ENCODE assay signal across 15 cellular contexts in genomic region chr21:31310750-31311149, GRCh38. TPM values are rescaled to one million over a fixed set of nuclear protein-coding genes. Genes with fewer than 3 reads are reported as not detected.
A peak's percentile ranks its signal among the peaks of the same experiment; 100 is the strongest.
DNase-seq lines count a peak whose midpoint lies in the region; ATAC-seq and TF ChIP-seq lines count a peak whose summit lies in the region.
"Had no signal": no experiment of that assay in that cellular context is flagged by ENCODE, and none has a peak within 500 bp of the region (broad histone marks: within the 10 kb centered on the region; RNA-seq: fewer than 3 reads in every experiment).

No MANE protein-coding gene starts in this region.

- H3K27me3 ChIP-seq in MG63 (no peaks in the 10 kb centered on the region), prostate gland (replicated peaks; ENCODE audit: insufficient read depth) (no peaks in the 10 kb centered on the region)
- H3K27me3 ChIP-seq: neutrophil had no signal

- DNase-seq in MG63 (peak; percentile 11), NCI-H2196 (lab: John Stamatoyannopoulos, UW; ENCODE audit: unreplicated experiment) (peak; percentile 88), choroid plexus epithelial cell (ENCODE audit: low read depth) (peak; percentile 44), prostate gland (ENCODE audit: low spot score) (peak; percentile 67), NCI-H187 treated with DMSO at 0.1 percent for 48 hours (lab: John Stamatoyannopoulos, UW) (no peak), NCI-H1694 (lab: John Stamatoyannopoulos, UW) (no peak)
- DNase-seq: activated naive CD4-positive, alpha-beta T cell treated with anti-CD3 and anti-CD28 coated beads, Interleukin-2, amount 10 ng/mL, durations not matched to agents 7 days and 5 days; CD4-positive, alpha-beta T cell; central memory CD4-positive, alpha-beta T cell; HCEC 1CT; lower lobe of right lung; WERI-Rb-1 had no signal

- intact Hi-C loops in prostate gland (cut with DNase I) = no loop called here

- H3K9me3 ChIP-seq in MG63 (no peaks in the 10 kb centered on the region), prostate gland (no peaks in the 10 kb centered on the region)
- H3K9me3 ChIP-seq: lower lobe of right lung, neutrophil had no signal

- TF ChIP-seq POLR2A in prostate gland (IDR thresholded peaks at IDR 0.05) = no peak

- H3K36me3 ChIP-seq in MG63 = no peaks in the 10 kb centered on the region
- no peaks in the 10 kb centered on the region for H3K36me3 ChIP-seq in prostate gland
- H3K36me3 ChIP-seq: lower lobe of right lung, neutrophil, WERI-Rb-1 had no signal

- no peaks in the 10 kb centered on the region for H3K4me1 ChIP-seq in prostate gland (replicated peaks)
- H3K4me1 ChIP-seq: lower lobe of right lung had no signal

- ATAC-seq in GM18517 (IDR thresholded peaks at IDR 0.05; ENCODE audit: unreplicated experiment) = no peak
- ATAC-seq: lower lobe of right lung, SK-N-SH treated with all-trans-retinoic acid at 6 μM for 48 hours had no signal

- TF ChIP-seq CTCF in choroid plexus epithelial cell (conservative IDR thresholded peaks at IDR 0.05; ENCODE audit: low read depth, low read length) = no peak
- TF ChIP-seq CTCF in prostate gland (IDR thresholded peaks at IDR 0.05) = no peak

- no peak overlapping the region for H3K27ac ChIP-seq in prostate gland
- H3K27ac ChIP-seq: lower lobe of right lung, neutrophil, WERI-Rb-1 had no signal

- no peak overlapping the region for H3K4me3 ChIP-seq in MG63
- H3K4me3 ChIP-seq in choroid plexus epithelial cell (ENCODE audit: low read depth, low read length) = no peak overlapping the region
- no peak overlapping the region for H3K4me3 ChIP-seq in prostate gland
- H3K4me3 ChIP-seq: lower lobe of right lung had no signal

- 27% methylated on average over 7 of the region's 7 CpGs for WGBS in prostate gland

RNA-seq across cellular contexts. Expression of gene TIAM1, which starts 33.3 kb away (rescaled TPM):
- total RNA-seq in MG63 (2014; rRNA removed; shearing (Covaris generic); ENCODE audit: low replicate concordance) = 0.42 and 2.2 TPM in 2 replicates
- 10 to 100 TPM in 1 of 2 donors, 1 to 10 TPM in 1; 6.0 to 38.1 TPM for total RNA-seq in prostate gland

Comparison
In these comparisons a context has a peak if more than half of its experiments do, and no peak if none do; other contexts are left out.
1. DNase-seq: peak in MG63 (single experiment), NCI-H2196 (single experiment), choroid plexus epithelial cell (single experiment) and prostate gland (single experiment); none in NCI-H187 treated with DMSO at 0.1 percent for 48 hours (single experiment) and NCI-H1694 (single experiment).